ENCODE assay signal across 16 cellular contexts in genomic region chr15:25182098-25182478, GRCh38.
"Had no signal": no experiment of that assay in that cellular context is flagged by ENCODE, and none has a peak within 500 bp of the region (broad histone marks: within the 10 kb centered on the region; RNA-seq: fewer than 3 reads in every experiment).

No MANE protein-coding gene starts in this region.

- H3K27me3 ChIP-seq: ascending aorta, breast epithelium, neural progenitor cell, SJSA1 had no signal

- H3K4me3 Mint-ChIP-seq: activated CD4-positive, alpha-beta T cell treated with anti-CD3 and anti-CD28 coated beads, Interleukin-2, amount 10 ng/mL, durations not matched to agents 7 days and 5 days; effector memory CD8-positive, alpha-beta T cell; neural progenitor cell had no signal

- H3K36me3 ChIP-seq: ascending aorta, breast epithelium, neural progenitor cell, SJSA1 had no signal

- H3K27ac Mint-ChIP-seq: activated CD4-positive, alpha-beta T cell treated with anti-CD3 and anti-CD28 coated beads, Interleukin-2, amount 10 ng/mL, durations not matched to agents 7 days and 5 days; effector memory CD8-positive, alpha-beta T cell; naive B cell; neural progenitor cell had no signal

- H3K4me3 ChIP-seq: ascending aorta, breast epithelium, neural progenitor cell, SJSA1 had no signal

- H3K4me1 Mint-ChIP-seq: activated CD4-positive, alpha-beta T cell treated with anti-CD3 and anti-CD28 coated beads, Interleukin-2, amount 10 ng/mL, durations not matched to agents 7 days and 5 days; naive B cell; neural progenitor cell had no signal

- H3K27ac ChIP-seq: ascending aorta, breast epithelium, epithelial cell of prostate, neural progenitor cell, SJSA1 had no signal

- H3K9me3 ChIP-seq: SJSA1 had no signal

- H3K27me3 Mint-ChIP-seq: activated CD4-positive, alpha-beta T cell treated with anti-CD3 and anti-CD28 coated beads, Interleukin-2, amount 10 ng/mL, durations not matched to agents 7 days and 5 days; effector memory CD8-positive, alpha-beta T cell; naive B cell had no signal

- ATAC-seq: effector memory CD8-positive, alpha-beta T cell had no signal

- H3K36me3 Mint-ChIP-seq: naive B cell had no signal

- DNase-seq: activated CD4-positive, alpha-beta T cell treated with anti-CD3 and anti-CD28 coated beads, Interleukin-2, amount 10 ng/mL, durations not matched to agents 7 days and 5 days; activated gamma-delta T cell; dermis blood vessel endothelial cell; effector memory CD8-positive, alpha-beta T cell; kidney glomerular epithelial cell; mammary epithelial cell; naive B cell; stimulated activated CD4-positive, alpha-beta T cell treated with anti-CD3 and anti-CD28 coated beads, Interleukin-15, amount 100 ng/mL, for 24 hours; stimulated activated CD4-positive, alpha-beta T cell treated with anti-CD3 and anti-CD28 coated beads, Interleukin-4, amount 100 ng/mL, for 1 hour; stimulated activated naive CD4-positive, alpha-beta T cell treated with Interleukin-2 at 50 U/mL for 16 hours; trophoblast cell had no signal

- H3K4me1 ChIP-seq: ascending aorta, breast epithelium, neural progenitor cell, SJSA1 had no signal
